In genomic region chr12:99232324-99232723, GRCh38 we compare ENCODE assay signal across 15 cellular contexts.
A peak's percentile ranks its signal among the peaks of the same experiment; 100 is the strongest.
DNase-seq lines count a peak whose midpoint lies in the region; ATAC-seq lines count a peak whose summit lies in the region.
"Had no signal": no experiment of that assay in that cellular context is flagged by ENCODE, and none has a peak within 500 bp of the region (broad histone marks: within the 10 kb centered on the region; RNA-seq: fewer than 3 reads in every experiment).

No MANE protein-coding gene starts in this region.

- no peak overlapping the region for H2BK5ac ChIP-seq in mesendoderm (ENCODE audit: low read length)

- H3K4ac ChIP-seq in mesendoderm (ENCODE audit: low read depth, low read length) = no peak overlapping the region

- no peak overlapping the region for H2BK120ac ChIP-seq in mesendoderm (ENCODE audit: low read depth, low read length)

- H3K18ac ChIP-seq in mesendoderm (ENCODE audit: low read length) = no peak overlapping the region

- H4K8ac ChIP-seq in mesendoderm (ENCODE audit: low read depth, low read length) = no peak overlapping the region

- no peaks in the 10 kb centered on the region for H3K27me3 ChIP-seq in mesendoderm (ENCODE audit: insufficient read depth, low read length, poor library complexity)
- H3K27me3 ChIP-seq: BLaER1 treated with 17β-estradiol and CSF1 and Interleukin-3, amounts not matched to agents 10 nM and 100 nM had no signal

- whole genome bisulfite sequencing in mesendoderm (ENCODE audit: extremely low coverage, insufficient coverage, low lambda C conversion rate) = no CpG with 5 or more reads among the region's 4 CpGs

- H3K4me3 ChIP-seq in mesendoderm (ENCODE audit: low read length) = no peak overlapping the region
- H3K4me3 ChIP-seq: BLaER1 treated with 17β-estradiol and CSF1 and Interleukin-3, amounts not matched to agents 10 nM and 100 nM; K562; PC-9 had no signal

- H3K4me2 ChIP-seq in mesendoderm (ENCODE audit: low read length) = no peak overlapping the region
- H3K4me2 ChIP-seq: BLaER1 treated with 17β-estradiol and CSF1 and Interleukin-3, amounts not matched to agents 10 nM and 100 nM; PC-9 had no signal

- H3K36me3 ChIP-seq in mesendoderm (ENCODE audit: control insufficient read depth, insufficient read depth, low read length) = no peaks in the 10 kb centered on the region

- H3K56ac ChIP-seq in mesendoderm (ENCODE audit: low read length) = no peak overlapping the region

- no peak overlapping the region for H2BK15ac ChIP-seq in mesendoderm (replicated peaks; ENCODE audit: low read depth)

- no peak overlapping the region for H3K23ac ChIP-seq in mesendoderm (ENCODE audit: low read length)

- H2AK5ac ChIP-seq in mesendoderm (ENCODE audit: low read length) = no peak overlapping the region

- no peak overlapping the region for H3K27ac ChIP-seq in mesendoderm (ENCODE audit: low read depth, low read length)
- H3K27ac ChIP-seq: BLaER1 treated with 17β-estradiol and CSF1 and Interleukin-3, amounts not matched to agents 10 nM and 100 nM; PC-9 had no signal

- H4K5ac ChIP-seq in mesendoderm (ENCODE audit: low read length) = no peak overlapping the region

- DNase-seq in NCI-H1417 (lab: John Stamatoyannopoulos, UW) (peak; percentile 66 to 96 (median 72)), NCI-H2029 treated with DMSO at 0.1 percent for 48 hours (lab: John Stamatoyannopoulos, UW) (peak; percentile 28), NCI-H524 treated with DMSO at 0.1 percent for 48 hours (lab: John Stamatoyannopoulos, UW) (peak; percentile 1), mesendoderm (peak; percentile 19), OCI-M2 (lab: John Stamatoyannopoulos, UW; ENCODE audit: unreplicated experiment) (no peak), RPMI8226 (no peak)
- DNase-seq: DMS 273 treated with DMSO at 0.1 percent for 48 hours, GOT3, NCI-H1694, NCI-H226, PC-9, T-helper 1 cell had no signal

- H3K79me1 ChIP-seq in mesendoderm (ENCODE audit: low read length) = no peaks in the 10 kb centered on the region

- H3K4me1 ChIP-seq in mesendoderm (ENCODE audit: control insufficient read depth, low read depth, low read length) = no peaks in the 10 kb centered on the region
- H3K4me1 ChIP-seq: BLaER1 treated with 17β-estradiol and CSF1 and Interleukin-3, amounts not matched to agents 10 nM and 100 nM had no signal

- no peaks in the 10 kb centered on the region for H3K79me2 ChIP-seq in mesendoderm (ENCODE audit: control insufficient read depth, insufficient read depth, low read length)

- no peak for ATAC-seq in HG02840 (IDR thresholded peaks at IDR 0.05; ENCODE audit: low FRiP score, unreplicated experiment)
- ATAC-seq: K562 had no signal

- H3K9ac ChIP-seq in mesendoderm (ENCODE audit: low read length) = no peak overlapping the region
- H3K9ac ChIP-seq: BLaER1 treated with 17β-estradiol and CSF1 and Interleukin-3, amounts not matched to agents 10 nM and 100 nM had no signal

Comparison
In these comparisons a context has a peak if more than half of its experiments do, and no peak if none do; other contexts are left out.
1. DNase-seq: peak in NCI-H1417 (3 of 3), NCI-H2029 treated with DMSO at 0.1 percent for 48 hours (single experiment), NCI-H524 treated with DMSO at 0.1 percent for 48 hours (single experiment) and mesendoderm (single experiment); none in OCI-M2 (single experiment) and RPMI8226 (single experiment).